In genomic region chr13:79393564-79394249, GRCh38 we compare ENCODE assay signal across 8 cellular contexts. TPM values are rescaled to one million over a fixed set of nuclear protein-coding genes. Genes with fewer than 3 reads are reported as not detected.
A peak's percentile ranks its signal among the peaks of the same experiment; 100 is the strongest.
DNase-seq lines count a peak whose midpoint lies in the region; ATAC-seq, FAIRE-seq and TF ChIP-seq lines count a peak whose summit lies in the region.

No MANE protein-coding gene starts in this region.

- H3K36me3 Mint-ChIP-seq in naive thymus-derived CD8-positive, alpha-beta T cell: peaks cover 6 to 34% (median 23%) of the 10 kb centered on the region in 3 donors

- H3K4me3 Mint-ChIP-seq in naive thymus-derived CD8-positive, alpha-beta T cell: peak overlapping the region; percentile 78 to 96 (median 85)

- peak overlapping the region; percentile 68 to 96 (median 90) for H3K27ac Mint-ChIP-seq in naive thymus-derived CD8-positive, alpha-beta T cell

- peak overlapping the region; percentile 56 for H3K27ac ChIP-seq in 22Rv1

- no peak for FAIRE-seq in H54 (lab: Jason Lieb, UNC)

- H3K27me3 Mint-ChIP-seq in naive thymus-derived CD8-positive, alpha-beta T cell: no peaks in the 10 kb centered on the region

- no peak for TF ChIP-seq POLR2A in H54 (IDR thresholded peaks at IDR 0.05; ENCODE audit: low read depth, low read length)

- TF ChIP-seq CTCF in 22Rv1 (IDR thresholded peaks at IDR 0.05): no peak

- H3K4me1 Mint-ChIP-seq in naive thymus-derived CD8-positive, alpha-beta T cell: peaks cover 38 to 71% (median 63%) of the 10 kb centered on the region in 4 donors

- DNase-seq in NCI-H2227 (lab: John Stamatoyannopoulos, UW; ENCODE audit: unreplicated experiment) (peak; percentile 49), HPDE6-E6E7 (ENCODE audit: extremely low spot score) (no peak), H54 (ENCODE audit: insufficient read length, low spot score) (no peak)
- DNase-seq in activated gamma-delta T cell treated with anti-CD3 and anti-CD28 coated beads, Interleukin-2, amount 50 U/mL, for 16 hours (ENCODE audit: low read depth): peak; percentile 12
- peak in 9 of 10 donors; percentile 35 to 83 (median 58) for DNase-seq in naive thymus-derived CD8-positive, alpha-beta T cell

- H3K9me3 Mint-ChIP-seq in naive thymus-derived CD8-positive, alpha-beta T cell: peaks cover 0 to 12% (median 4%) of the 10 kb centered on the region in 9 donors

- peak; percentile 88 for ATAC-seq in GM18868 (IDR thresholded peaks at IDR 0.05; ENCODE audit: unreplicated experiment)
- peak; percentile 74 for ATAC-seq in HG03045 (IDR thresholded peaks at IDR 0.05; ENCODE audit: unreplicated experiment)
- peak; percentile 78 to 83 for ATAC-seq in naive thymus-derived CD8-positive, alpha-beta T cell

- POLR2A ChIA-PET in naive thymus-derived CD8-positive, alpha-beta T cell (lab: Charles Lee): interaction anchor here (0.9 to 6.0 kb wide), 6 partner anchors 11 to 46 kb away, joined by 3 to 107 read pairs (median 4); partner anchors contain the start of gene RBM26

RNA-seq across cellular contexts. Expression of gene RBM26, which starts 12.3 kb away (rescaled TPM):
- total RNA-seq in naive thymus-derived CD8-positive, alpha-beta T cell: 100 to 1,000 TPM; 138 to 142 TPM
- 10 to 100 TPM; 14.1 to 17.0 (median 16.1) TPM for polyA plus RNA-seq in naive thymus-derived CD8-positive, alpha-beta T cell

Comparison
In these comparisons a context has a peak if more than half of its experiments do, and no peak if none do; other contexts are left out.
1. DNase-seq: peak in NCI-H2227 (single experiment), activated gamma-delta T cell treated with anti-CD3 and anti-CD28 coated beads, Interleukin-2, amount 50 U/mL, for 16 hours (single experiment) and naive thymus-derived CD8-positive, alpha-beta T cell (9 of 10); none in HPDE6-E6E7 (single experiment) and H54 (single experiment).
2. Peak in every context shown above with its lines, with median percentiles within 50 percentile points of each other: ATAC-seq.